ENCODE assay signal across 20 cellular contexts in genomic region chr12:98345308-98345876, GRCh38.
DNase-seq lines count a peak whose midpoint lies in the region; ATAC-seq and TF ChIP-seq lines count a peak whose summit lies in the region.
"Had no signal": no experiment of that assay in that cellular context is flagged by ENCODE, and none has a peak within 500 bp of the region (broad histone marks: within the 10 kb centered on the region; RNA-seq: fewer than 3 reads in every experiment).

No MANE protein-coding gene starts in this region.

- no peak overlapping the region for H2AK5ac ChIP-seq in mesendoderm (ENCODE audit: low read length)

- peak overlapping the region; percentile 35 for H3K27ac ChIP-seq in mesendoderm (ENCODE audit: low read depth, low read length)
- H3K27ac ChIP-seq: BLaER1 treated with 17β-estradiol and CSF1 and Interleukin-3, amounts not matched to agents 10 nM and 100 nM had no signal

- H3K4me2 ChIP-seq in mesendoderm (ENCODE audit: low read length) = no peak overlapping the region
- H3K4me2 ChIP-seq: BLaER1 treated with 17β-estradiol and CSF1 and Interleukin-3, amounts not matched to agents 10 nM and 100 nM had no signal

- WGBS in mesendoderm (ENCODE audit: extremely low coverage, insufficient coverage, low lambda C conversion rate) = no CpG with 5 or more reads among the region's 6 CpGs

- H2BK5ac ChIP-seq in mesendoderm (ENCODE audit: low read length) = no peak overlapping the region

- H3K79me2 ChIP-seq in mesendoderm (ENCODE audit: control insufficient read depth, insufficient read depth, low read length) = no peaks in the 10 kb centered on the region

- no peak for ATAC-seq in GM21526 (IDR thresholded peaks at IDR 0.05; ENCODE audit: low FRiP score, unreplicated experiment)
- ATAC-seq: Panc1, SK-N-SH treated with all-trans-retinoic acid at 6 μM for 48 hours had no signal

- peak overlapping the region; percentile 67 for H2BK120ac ChIP-seq in mesendoderm (ENCODE audit: low read depth, low read length)

- no peak overlapping the region for H4K8ac ChIP-seq in mesendoderm (ENCODE audit: low read depth, low read length)

- H3K23ac ChIP-seq in mesendoderm (ENCODE audit: low read length) = no peak overlapping the region

- no peak for TF ChIP-seq CTCF in epithelial cell of esophagus (IDR thresholded peaks at IDR 0.05; ENCODE audit: insufficient read depth, low read depth, low read length, missing control alignments)

- no peak overlapping the region for H4K5ac ChIP-seq in mesendoderm (ENCODE audit: low read length)

- H3K9ac ChIP-seq in mesendoderm (ENCODE audit: low read length) = no peak overlapping the region
- H3K9ac ChIP-seq: BLaER1 treated with 17β-estradiol and CSF1 and Interleukin-3, amounts not matched to agents 10 nM and 100 nM had no signal

- peak overlapping the region; percentile 48 for H3K4ac ChIP-seq in mesendoderm (ENCODE audit: low read depth, low read length)

- DNase-seq in NCI-H748 (lab: John Stamatoyannopoulos, UW; ENCODE audit: unreplicated experiment) (peak; percentile 68), NCI-H748 treated with DMSO at 0.1 percent for 48 hours (lab: John Stamatoyannopoulos, UW) (no peak), NCI-H226 (peak; percentile 15), epithelial cell of esophagus (ENCODE audit: low read depth) (peak; percentile 83), mesendoderm (peak; percentile 74), NCI-H510A (lab: John Stamatoyannopoulos, UW) (no peak), NCI-H1436 treated with DMSO at 0.1 percent for 48 hours (lab: John Stamatoyannopoulos, UW) (no peak)
- DNase-seq: 8988T; CD4-positive, alpha-beta memory T cell; DMS153; H7; KG1; NCI-H1092 treated with DMSO at 0.1 percent for 48 hours; NCI-H1694; NCI-H446 treated with DMSO at 0.1 percent for 48 hours; NK-92 treated with Interleukin-12 subunit alpha and Interleukin-12 subunit beta, amount 100 ng/mL, for 24 hours had no signal

- H2BK15ac ChIP-seq in mesendoderm (replicated peaks; ENCODE audit: low read depth) = no peak overlapping the region

- H3K27me3 ChIP-seq in mesendoderm (ENCODE audit: insufficient read depth, low read length, poor library complexity) = no peaks in the 10 kb centered on the region
- H3K27me3 ChIP-seq: BLaER1 treated with 17β-estradiol and CSF1 and Interleukin-3, amounts not matched to agents 10 nM and 100 nM had no signal

- H3K4me1 ChIP-seq in mesendoderm (ENCODE audit: control insufficient read depth, low read depth, low read length) = no peaks in the 10 kb centered on the region
- H3K4me1 ChIP-seq: BLaER1 treated with 17β-estradiol and CSF1 and Interleukin-3, amounts not matched to agents 10 nM and 100 nM had no signal

- no peak overlapping the region for H3K56ac ChIP-seq in mesendoderm (ENCODE audit: low read length)

- H3K18ac ChIP-seq in mesendoderm (ENCODE audit: low read length) = peak overlapping the region; percentile 92

- H3K4me3 ChIP-seq in epithelial cell of esophagus (ENCODE audit: low read length) (no peak overlapping the region), mesendoderm (ENCODE audit: low read length) (no peak overlapping the region)
- H3K4me3 ChIP-seq: BLaER1 treated with 17β-estradiol and CSF1 and Interleukin-3, amounts not matched to agents 10 nM and 100 nM had no signal

- no peaks in the 10 kb centered on the region for H3K79me1 ChIP-seq in mesendoderm (ENCODE audit: low read length)

- no peaks in the 10 kb centered on the region for H3K36me3 ChIP-seq in mesendoderm (ENCODE audit: control insufficient read depth, insufficient read depth, low read length)

Comparison
In these comparisons a context has a peak if more than half of its experiments do, and no peak if none do; other contexts are left out.
1. DNase-seq: peak in NCI-H748 (single experiment), NCI-H226 (single experiment), epithelial cell of esophagus (single experiment) and mesendoderm (single experiment); none in NCI-H748 treated with DMSO at 0.1 percent for 48 hours (single experiment), NCI-H510A (single experiment) and NCI-H1436 treated with DMSO at 0.1 percent for 48 hours (single experiment).